In genomic region chr10:28367419-28367818, GRCh38 we compare ENCODE assay signal across 1 cellular context.
TF ChIP-seq lines count a peak whose summit lies in the region.

No MANE protein-coding gene starts in this region.

TF ChIP-seq in HepG2, 621 proteins besides CTCF, POLR2A, EP300 and RAD21 (continued from another document):
- TF ChIP-seq NFAT5 (CRISPR knock-in tag; IDR thresholded peaks at IDR 0.05) (no peak), BATF2 (CRISPR knock-in tag; IDR thresholded peaks at IDR 0.05) (no peak), HOXA5 (CRISPR knock-in tag; IDR thresholded peaks at IDR 0.05) (no peak), ZNF552 (CRISPR knock-in tag; IDR thresholded peaks at IDR 0.05; ENCODE audit: borderline replicate concordance) (no peak), IRF9 (CRISPR knock-in tag; IDR thresholded peaks at IDR 0.05; ENCODE audit: borderline replicate concordance) (no peak), ZNF18 (CRISPR knock-in tag; IDR thresholded peaks at IDR 0.05; ENCODE audit: insufficient replicate concordance) (no peak), CCDC6 (CRISPR knock-in tag; IDR thresholded peaks at IDR 0.05) (no peak)
